ENCODE assay signal across 8 cellular contexts in genomic region chr12:111841750-111842555, GRCh38. TPM values are rescaled to one million over a fixed set of nuclear protein-coding genes. Genes with fewer than 3 reads are reported as not detected.
DNase-seq lines count a peak whose midpoint lies in the region; ATAC-seq and TF ChIP-seq lines count a peak whose summit lies in the region.

MAPKAPK5 (plus strand) TSS chr12:111842228; CDS start chr12:111842734, 506 bp downstream.

- peak within 1 kb of the TSS; percentile 75 for H2AFZ ChIP-seq in PC-3 (ENCODE audit: low read length)

- no peaks in the 10 kb centered on the region for H3K27me3 ChIP-seq in PC-3 (ENCODE audit: low read length)

- peaks cover 24% of the 10 kb centered on the region for H3K4me1 ChIP-seq in PC-3 (ENCODE audit: insufficient read depth, low read length)

- intact Hi-C loops in PC-3 (cut with micrococcal nuclease) = loop anchor here (1.0 to 5.0 kb wide), 2 partner anchors 8 to 170 kb away; partner anchors contain the start of genes ERP29 and TMEM116

- H3K27ac ChIP-seq in PC-3 (ENCODE audit: low read length) = peak within 1 kb of the TSS; percentile 67

- CTCF ChIA-PET in PC-3 (lab: Charles Lee) = no interaction called here

- peaks cover 69% of the 10 kb centered on the region for H3K79me2 ChIP-seq in PC-3 (ENCODE audit: low read length)

- 0 out of 2 replicates have a peak, but pooled peaks cover 6% of the 10 kb centered on the region for H4K20me1 ChIP-seq in PC-3 (ENCODE audit: low read length)

- POLR2A ChIA-PET in PC-3 (lab: Charles Lee; ENCODE audit: unreplicated experiment) = interaction anchor here (0.6 to 0.7 kb wide), 4 partner anchors 23 to 1340 kb away, joined by 3 to 6 read pairs (median 3); no protein-coding TSS in a partner anchor

- ATAC-seq in GM21619 (IDR thresholded peaks at IDR 0.05; ENCODE audit: unreplicated experiment) (peak; percentile 70), PC-3 (peak; percentile 78)

- H3K9me3 ChIP-seq in PC-3 (ENCODE audit: low read length) = no peaks in the 10 kb centered on the region

- no peaks in the 10 kb centered on the region for H3F3A ChIP-seq in PC-3 (ENCODE audit: low read length, unreplicated experiment)

- no peaks in the 10 kb centered on the region; the same call in 1 of the 2 replicates for H3K36me3 ChIP-seq in PC-3 (ENCODE audit: low read depth, low read length)

- no peaks in the 10 kb centered on the region for H3K9me2 ChIP-seq in PC-3 (replicated peaks; ENCODE audit: low read length)

- H3K4me2 ChIP-seq in PC-3 (ENCODE audit: low read length) = peak within 1 kb of the TSS; percentile 89

- peak within 1 kb of the TSS; percentile 96 for H3K9ac ChIP-seq in PC-3 (ENCODE audit: low read length)

- no TSS peak for BruUV-seq in PC-3 (replicated peaks; lab: Mats Ljungman, UMichigan)

- peak within 1 kb of the TSS; percentile 85 for H3K4me3 ChIP-seq in Jurkat, Clone E6-1 (ENCODE audit: low read length)
- H3K4me3 ChIP-seq in PC-3 (ENCODE audit: low read length) (peak within 1 kb of the TSS; percentile 74), epithelial cell of proximal tubule (ENCODE audit: low read depth, low read length) (peak within 1 kb of the TSS; percentile 84)

- DNase-seq in DMS153 treated with DMSO at 0.1 percent for 48 hours (lab: John Stamatoyannopoulos, UW; ENCODE audit: unreplicated experiment) = peak; percentile 88
- DNase-seq in Jurkat, Clone E6-1 (ENCODE audit: low read depth, low spot score) = peak; percentile 94
- DNase-seq in PC-3 = peak; percentile 99
- peak; percentile 96 for DNase-seq in activated T-cell treated with anti-CD3 and anti-CD28 coated beads for 48 hours (ENCODE audit: low read depth)
- DNase-seq in epithelial cell of proximal tubule (ENCODE audit: low read depth) = peak; percentile 37
- DNase-seq in mucosa of gallbladder (ENCODE audit: low spot score) = peak; percentile 97
- DNase-seq in stimulated activated CD8-positive, alpha-beta memory T cell treated with anti-CD3 and anti-CD28 coated beads, Interleukin-4, amount 100 ng/mL, for 24 hours (ENCODE audit: low read depth) = peak; percentile 95

- TF ChIP-seq CTCF in PC-3 (conservative IDR thresholded peaks at IDR 0.05; ENCODE audit: low read depth, low read length) = no peak
- TF ChIP-seq CTCF in epithelial cell of proximal tubule (conservative IDR thresholded peaks at IDR 0.05; ENCODE audit: low read depth, low read length) = no peak

RNA-seq across cellular contexts. Expression of gene MAPKAPK5, which starts in this region (rescaled TPM):
- 58.1 TPM for polyA plus RNA-seq in Jurkat, Clone E6-1 (2012; ENCODE audit: insufficient read depth, insufficient read length)
- 65.0 and 78.2 TPM in 2 replicates for total RNA-seq in PC-3 (2014; rRNA removed)
- total RNA-seq in epithelial cell of proximal tubule = 45.0 and 45.4 TPM in 2 replicates
- total RNA-seq in mucosa of gallbladder = 35.8 TPM

Comparison
In these comparisons a context has a peak if more than half of its experiments do, and no peak if none do; other contexts are left out.
1. Peak in every context shown above with its lines: DNase-seq, ATAC-seq, H3K4me3 ChIP-seq and H3K27ac ChIP-seq.
2. DNase-seq: peak in every context shown above with its lines; median percentile 99 in PC-3; 97 in mucosa of gallbladder; 96 in activated T-cell treated with anti-CD3 and anti-CD28 coated beads for 48 hours; 95 in stimulated activated CD8-positive, alpha-beta memory T cell treated with anti-CD3 and anti-CD28 coated beads, Interleukin-4, amount 100 ng/mL, for 24 hours; 94 in Jurkat, Clone E6-1; 88 in DMS153 treated with DMSO at 0.1 percent for 48 hours; 37 in epithelial cell of proximal tubule.